Comparison of ENCODE assay signal across 8 cellular contexts in genomic region chr22:36470162-36470993, GRCh38.
DNase-seq lines count a peak whose midpoint lies in the region; TF ChIP-seq lines count a peak whose summit lies in the region.

No MANE protein-coding gene starts in this region.

- peaks cover 18% of the 10 kb centered on the region for H3K36me3 ChIP-seq in WERI-Rb-1

- H3K4me3 ChIP-seq in WERI-Rb-1 (ENCODE audit: low read depth, low read length), result no peak overlapping the region

- peak; percentile 96 for TF ChIP-seq CTCF in WERI-Rb-1 (IDR thresholded peaks at IDR 0.05; ENCODE audit: low read depth, low read length)

- no peaks in the 10 kb centered on the region for H3K9me3 ChIP-seq in WERI-Rb-1 (ENCODE audit: severe bottlenecking)

- H3K27me3 ChIP-seq in WERI-Rb-1 (ENCODE audit: insufficient read depth, low read depth, severe bottlenecking), result no peaks in the 10 kb centered on the region

- DNase-seq in NCI-H2081 (lab: John Stamatoyannopoulos, UW) (peak; percentile 67 to 74), NCI-H2081 treated with DMSO at 0.1 percent for 48 hours (lab: John Stamatoyannopoulos, UW) (no peak), NCI-H2029 (lab: John Stamatoyannopoulos, UW) (peak; percentile 68), WERI-Rb-1 (peak; percentile 79), T47D (ENCODE audit: low read depth in 1 of 2, low spot score in 1 of 2) (peak; percentile 41 to 84), iris pigment epithelial cell (ENCODE audit: low read depth) (peak; percentile 89), smooth muscle cell of the brain vasculature (ENCODE audit: low read depth, low spot score) (peak; percentile 77), cortex of kidney (lab: John Stamatoyannopoulos, UW) (no peak)

- in situ Hi-C loops in T47D (cut with HindIII; ENCODE audit: low pct_unique_long_range_greater_than_20kb, low sequenced_read_pairs), result no loop called here

- H3K27ac ChIP-seq in WERI-Rb-1, result no peak overlapping the region

Comparison
In these comparisons a context has a peak if more than half of its experiments do, and no peak if none do; other contexts are left out.
1. DNase-seq: peak in NCI-H2081 (2 of 2), NCI-H2029 (single experiment), WERI-Rb-1 (single experiment), T47D (2 of 2), iris pigment epithelial cell (single experiment) and smooth muscle cell of the brain vasculature (single experiment); none in NCI-H2081 treated with DMSO at 0.1 percent for 48 hours (single experiment) and cortex of kidney (single experiment).